Comparison of ENCODE assay signal across 1 cellular context in the genomic region with DNA sequence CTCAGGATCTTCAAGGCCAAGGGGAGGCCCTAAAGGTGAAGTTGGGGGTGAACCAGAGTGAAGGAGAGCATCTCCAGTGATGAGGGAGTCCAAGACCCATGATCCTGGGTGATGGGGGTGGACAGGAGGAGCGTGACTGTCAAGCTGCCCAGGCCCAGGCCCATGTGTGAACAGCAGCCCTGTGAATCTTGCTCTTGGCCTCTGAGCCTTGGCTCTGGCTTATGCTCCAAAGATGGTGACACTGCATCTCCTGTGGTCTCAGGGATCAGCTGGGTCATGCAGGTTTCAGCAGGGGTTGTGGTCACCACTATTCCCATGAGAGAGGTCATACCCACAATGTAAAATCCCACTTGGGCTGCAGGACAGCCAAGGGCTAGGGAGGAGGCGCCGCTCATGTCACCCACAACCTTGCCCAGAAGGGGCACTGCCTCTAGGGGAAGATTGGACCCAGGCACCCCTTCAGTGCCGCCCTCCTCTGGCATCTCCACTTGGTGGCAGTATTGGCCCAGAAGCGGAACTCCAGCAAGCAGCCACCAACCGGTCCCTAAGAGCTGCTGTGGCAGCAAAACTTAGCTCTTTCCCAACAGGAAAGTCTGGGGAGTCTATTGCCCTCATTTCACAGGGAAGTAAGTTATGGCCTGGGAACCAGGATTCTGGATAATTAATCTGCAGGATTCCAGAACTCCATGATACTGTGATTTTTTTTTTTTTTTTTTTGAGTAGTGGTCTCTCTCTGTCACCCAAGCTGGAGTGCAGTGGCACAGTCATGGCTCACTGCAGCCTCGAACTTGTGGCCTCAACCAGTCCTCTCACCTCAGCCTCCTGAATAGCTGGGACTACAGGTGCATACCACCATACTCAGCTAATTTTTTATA.
TF ChIP-seq lines count a peak whose summit lies in the region.

No MANE protein-coding gene starts in this region.

TF ChIP-seq in SK-N-SH treated with all-trans-retinoic acid at 6 μM for 48 hours, 23 proteins besides CTCF, POLR2A, EP300 and RAD21 (continued from another document):
- TF ChIP-seq CSRNP3 (CRISPR knock-in tag; IDR thresholded peaks at IDR 0.05): no peak
- TF ChIP-seq TCF4 (CRISPR knock-in tag; IDR thresholded peaks at IDR 0.05; ENCODE audit: borderline replicate concordance): no peak
- TF ChIP-seq ESRRG (CRISPR knock-in tag; IDR thresholded peaks at IDR 0.05): no peak
